ENCODE assay signal across 17 cellular contexts in the genomic region with DNA sequence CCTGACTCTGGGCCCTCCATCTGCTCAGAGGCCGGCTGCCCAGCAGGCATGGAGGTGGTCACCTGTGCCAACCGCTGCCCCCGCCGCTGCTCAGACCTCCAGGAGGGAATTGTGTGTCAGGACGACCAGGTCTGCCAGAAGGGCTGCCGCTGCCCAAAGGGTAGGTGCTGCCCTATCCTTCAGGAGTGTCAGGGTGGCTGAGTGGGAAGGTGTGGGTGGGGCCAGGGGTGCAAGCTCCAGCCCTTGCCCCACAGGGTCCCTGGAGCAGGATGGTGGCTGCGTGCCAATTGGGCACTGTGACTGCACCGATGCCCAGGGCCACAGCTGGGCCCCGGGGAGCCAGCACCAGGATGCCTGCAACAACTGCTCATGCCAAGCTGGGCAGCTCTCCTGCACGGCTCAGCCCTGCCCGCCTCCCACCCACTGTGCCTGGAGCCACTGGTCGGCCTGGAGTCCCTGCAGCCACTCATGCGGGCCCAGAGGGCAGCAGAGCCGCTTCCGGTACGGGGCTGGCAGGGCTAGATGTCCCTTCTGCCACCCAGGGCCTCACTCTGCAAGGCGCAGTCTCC. TPM values are rescaled to one million over a fixed set of nuclear protein-coding genes. Genes with fewer than 3 reads are reported as not detected.
DNase-seq lines count a peak whose midpoint lies in the region; ATAC-seq and TF ChIP-seq lines count a peak whose summit lies in the region.
"Had no signal": no experiment of that assay in that cellular context is flagged by ENCODE, and none has a peak within 500 bp of the region (broad histone marks: within the 10 kb centered on the region; RNA-seq: fewer than 3 reads in every experiment).

No MANE protein-coding gene starts in this region.

- no peak overlapping the region for H2AFZ ChIP-seq in osteoblast (ENCODE audit: low read length)
- H2AFZ ChIP-seq: GM23248 had no signal

- no peak overlapping the region for H3K27ac Mint-ChIP-seq in activated naive CD8-positive, alpha-beta T cell treated with anti-CD3 and anti-CD28 coated beads for 36 hours

- no peaks in the 10 kb centered on the region for H3K36me3 Mint-ChIP-seq in activated naive CD8-positive, alpha-beta T cell treated with anti-CD3 and anti-CD28 coated beads for 36 hours

- H3K27me3 Mint-ChIP-seq in activated naive CD8-positive, alpha-beta T cell treated with anti-CD3 and anti-CD28 coated beads for 36 hours = no peaks in the 10 kb centered on the region

- WGBS in right cardiac atrium = 88% methylated on average over 17 of the region's 17 CpGs

- H3K27me3 ChIP-seq in BLaER1 treated with 17β-estradiol and CSF1 and Interleukin-3, amounts not matched to agents 10 nM and 100 nM = peaks cover 0 to 18% (median 0%) of the 10 kb centered on the region in 11 experiments; a peak in 3 of 22 replicates
- H3K27me3 ChIP-seq in right cardiac atrium (ENCODE audit: control insufficient read depth, insufficient read depth) (no peaks in the 10 kb centered on the region), osteoblast (ENCODE audit: insufficient read depth, low read length) (no peaks in the 10 kb centered on the region)

- H3K36me3 ChIP-seq in BLaER1 treated with 17β-estradiol and CSF1 and Interleukin-3, amounts not matched to agents 10 nM and 100 nM = no peaks in the 10 kb centered on the region
- H3K36me3 ChIP-seq in osteoblast (ENCODE audit: insufficient read depth, low read length) = no peaks in the 10 kb centered on the region

- H3K4me3 ChIP-seq in BLaER1 treated with 17β-estradiol and CSF1 and Interleukin-3, amounts not matched to agents 10 nM and 100 nM = no peak overlapping the region
- H3K4me3 ChIP-seq in right cardiac atrium (ENCODE audit: low read length) (no peak overlapping the region), osteoblast (ENCODE audit: insufficient read depth, low read length) (no peak overlapping the region)
- H3K4me3 ChIP-seq: GM23248 had no signal

- H3K4me2 ChIP-seq in BLaER1 treated with 17β-estradiol and CSF1 and Interleukin-3, amounts not matched to agents 10 nM and 100 nM = peak overlapping the region in 9 of 11 experiments; percentile 69 to 95 (median 91); a peak in 18 of 22 replicates
- H3K4me2 ChIP-seq in osteoblast (ENCODE audit: insufficient read depth, low read length) = no peak overlapping the region

- ATAC-seq in right cardiac atrium = no peak

- H3K4me1 ChIP-seq in BLaER1 treated with 17β-estradiol and CSF1 and Interleukin-3, amounts not matched to agents 10 nM and 100 nM = peaks cover 22 to 100% (median 97%) of the 10 kb centered on the region in 10 experiments
- H3K4me1 ChIP-seq in right cardiac atrium (ENCODE audit: control insufficient read depth, insufficient read depth, low read length) (no peaks in the 10 kb centered on the region), osteoblast (ENCODE audit: insufficient read depth, low read length) (no peaks in the 10 kb centered on the region)

- intact Hi-C loops in right cardiac atrium (cut with DNase I) = no loop called here

- H4K20me1 ChIP-seq in BLaER1 treated with 17β-estradiol and CSF1 and Interleukin-3, amounts not matched to agents 10 nM and 100 nM = peaks cover 0 to 21% (median 0%) of the 10 kb centered on the region in 11 experiments; a peak in 3 of 22 replicates
- no peaks in the 10 kb centered on the region for H4K20me1 ChIP-seq in osteoblast (ENCODE audit: insufficient read depth, low read length)

- peak overlapping the region in 3 of 11 experiments; percentile 29 to 57 (median 51); a peak in 2 of 22 replicates for H3K9ac ChIP-seq in BLaER1 treated with 17β-estradiol and CSF1 and Interleukin-3, amounts not matched to agents 10 nM and 100 nM
- H3K9ac ChIP-seq: GM23248 had no signal

- no peak overlapping the region for H3K4me3 Mint-ChIP-seq in activated naive CD8-positive, alpha-beta T cell treated with anti-CD3 and anti-CD28 coated beads for 36 hours

- DNase-seq in NCI-H69 (lab: John Stamatoyannopoulos, UW) (peak; percentile 46), right cardiac atrium (peak in 2 of 3 donors; percentile 24 to 54), osteoblast (ENCODE audit: insufficient read length, low spot score, missing footprints) (peak; percentile 74), cerebellar cortex (ENCODE audit: low spot score) (no peak), NCI-H128 (lab: John Stamatoyannopoulos, UW; ENCODE audit: unreplicated experiment) (no peak)
- no peak for DNase-seq in activated naive CD8-positive, alpha-beta T cell treated with anti-CD3 and anti-CD28 coated beads for 36 hours
- DNase-seq in activated effector memory CD4-positive, alpha-beta T cell treated with Interleukin-2 at 50 U/mL for 16 hours = no peak
- DNase-seq: Caco-2; DMS153; GM23248; Karpas-422; NCI-H1105 treated with DMSO at 0.1 percent for 48 hours; NCI-H187; NCI-H345; NCI-H526; NK-92 treated with Interleukin-12 subunit alpha and Interleukin-12 subunit beta, amount 100 ng/mL, for 24 hours had no signal

- H3K9me3 ChIP-seq in BLaER1 treated with 17β-estradiol and CSF1 and Interleukin-3, amounts not matched to agents 10 nM and 100 nM (replicated peaks in 1 of 11) = no peaks in the 10 kb centered on the region
- no peaks in the 10 kb centered on the region for H3K9me3 ChIP-seq in right cardiac atrium (ENCODE audit: control insufficient read depth, low read length)
- H3K9me3 ChIP-seq in osteoblast (ENCODE audit: low read depth, low read length) = no peaks in the 10 kb centered on the region
- H3K9me3 ChIP-seq: Caco-2 had no signal

- H3K27ac ChIP-seq in BLaER1 treated with 17β-estradiol and CSF1 and Interleukin-3, amounts not matched to agents 10 nM and 100 nM = peak overlapping the region in 2 of 11 experiments; percentile 25 to 78; a peak in 3 of 22 replicates
- no peak overlapping the region for H3K27ac ChIP-seq in right cardiac atrium (ENCODE audit: low read length)
- no peak overlapping the region for H3K27ac ChIP-seq in osteoblast (ENCODE audit: low read depth, low read length)
- H3K27ac ChIP-seq: GM23248 had no signal

- no peaks in the 10 kb centered on the region for H3K79me2 ChIP-seq in osteoblast (ENCODE audit: insufficient read depth, low read length)

- no peaks in the 10 kb centered on the region for H3K4me1 Mint-ChIP-seq in activated naive CD8-positive, alpha-beta T cell treated with anti-CD3 and anti-CD28 coated beads for 36 hours

- no peak for TF ChIP-seq CTCF in osteoblast (IDR thresholded peaks at IDR 0.05; ENCODE audit: extremely low read depth, low read depth, low read length)

- no peaks in the 10 kb centered on the region for H3K9me3 Mint-ChIP-seq in activated naive CD8-positive, alpha-beta T cell treated with anti-CD3 and anti-CD28 coated beads for 36 hours

RNA-seq across cellular contexts. Expression of a gene that starts 17.5 kb away (rescaled TPM):
- total RNA-seq in right cardiac atrium = 10 to 100 TPM in 3 of 4 donors, 1 to 10 TPM in 1; 9.0 to 15.9 (median 14.2) TPM
- 7.8 TPM for polyA plus RNA-seq in right cardiac atrium
- total RNA-seq in osteoblast = 8.7 and 12.7 TPM in 2 replicates
- total RNA-seq in activated naive CD8-positive, alpha-beta T cell treated with anti-CD3 and anti-CD28 coated beads for 36 hours = 1 to 10 TPM; 5.9 to 7.0 TPM

RNA-seq across cellular contexts. Expression of a gene that starts 47.3 kb away (rescaled TPM):
- total RNA-seq in right cardiac atrium (10 to 100 TPM; 10.4 to 15.6 (median 11.6) TPM), osteoblast (not detected in 2 replicates)
- 6.6 TPM for polyA plus RNA-seq in right cardiac atrium
- under 1 TPM; 0.21 to 0.22 TPM for total RNA-seq in activated naive CD8-positive, alpha-beta T cell treated with anti-CD3 and anti-CD28 coated beads for 36 hours
- total RNA-seq: GM23248 had no signal
- polyA plus RNA-seq: GM23248 had no signal

RNA-seq across cellular contexts. Expression of a gene that starts 53.1 kb away (rescaled TPM):
- total RNA-seq in right cardiac atrium (100 to 1,000 TPM in 1 of 4 donors, 10 to 100 TPM in 3; 53.0 to 113 (median 79.0) TPM), osteoblast (27.9 and 28.3 TPM in 2 replicates)
- 66.5 TPM for polyA plus RNA-seq in right cardiac atrium
- 10 to 100 TPM; 59.2 to 64.0 TPM for total RNA-seq in activated naive CD8-positive, alpha-beta T cell treated with anti-CD3 and anti-CD28 coated beads for 36 hours

Comparison
In these comparisons a context has a peak if more than half of its experiments do, and no peak if none do; other contexts are left out.
1. DNase-seq: peak in NCI-H69 (single experiment), right cardiac atrium (2 of 3) and osteoblast (single experiment); none in activated naive CD8-positive, alpha-beta T cell treated with anti-CD3 and anti-CD28 coated beads for 36 hours (single experiment), cerebellar cortex (single experiment), activated effector memory CD4-positive, alpha-beta T cell treated with Interleukin-2 at 50 U/mL for 16 hours (single experiment) and NCI-H128 (single experiment).
2. RNA of a gene that starts 47.3 kb away (total RNA-seq): 10.4 to 15.6 TPM in right cardiac atrium; 0.21 to 0.22 TPM in activated naive CD8-positive, alpha-beta T cell treated with anti-CD3 and anti-CD28 coated beads for 36 hours and not detected in osteoblast; every median in the first group is over 4 times any median in the second.